Comparison of ENCODE assay signal across 8 cellular contexts in the genomic region with DNA sequence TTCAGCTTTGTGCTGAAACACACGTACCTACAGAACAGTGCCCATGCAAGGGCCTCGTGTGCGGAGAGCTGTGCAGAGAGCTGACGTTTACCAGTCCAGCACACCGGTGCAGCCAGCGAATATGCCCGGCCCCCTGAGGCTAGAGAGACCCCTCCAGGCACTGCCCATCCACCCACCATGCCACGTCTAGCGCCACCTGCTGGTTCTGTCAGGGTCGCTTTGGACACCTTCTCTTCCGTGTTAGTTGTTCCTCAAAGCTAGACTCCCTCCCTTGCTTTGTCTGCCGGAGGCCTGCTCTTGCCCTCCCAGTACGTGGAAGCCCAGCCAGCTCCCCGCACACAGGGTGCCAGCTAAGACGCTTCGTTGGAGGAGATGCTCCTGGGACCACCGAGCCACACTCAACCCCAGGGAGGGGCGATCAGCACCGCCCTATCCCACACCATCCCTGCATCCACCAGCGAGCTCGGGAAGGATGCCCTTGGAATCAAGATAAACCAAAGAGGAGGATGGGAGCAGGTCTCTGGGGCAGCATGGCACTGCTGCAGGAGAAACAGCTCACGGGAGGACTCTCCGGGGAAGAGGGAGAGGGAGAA. TPM values are rescaled to one million over a fixed set of nuclear protein-coding genes. Genes with fewer than 3 reads are reported as not detected.
DNase-seq lines count a peak whose midpoint lies in the region; ATAC-seq and TF ChIP-seq lines count a peak whose summit lies in the region.

No MANE protein-coding gene starts in this region.

- peaks cover 4 to 97% of the 10 kb centered on the region in 2 donors for H3K36me3 ChIP-seq in psoas muscle (ENCODE audit: insufficient read depth in 1 of 2, low read depth in 1 of 2)

- ATAC-seq in psoas muscle (peak in 1 of 4 donors; percentile 51), GM19023 (IDR thresholded peaks at IDR 0.05; ENCODE audit: unreplicated experiment) (no peak), GM18520 (IDR thresholded peaks at IDR 0.05; ENCODE audit: unreplicated experiment) (no peak)

- intact Hi-C loops in psoas muscle (cut with DNase I) = no loop called here

- no peak overlapping the region for H3K4me3 ChIP-seq in AG10803 (ENCODE audit: low read length)
- no peak overlapping the region for H3K4me3 ChIP-seq in psoas muscle

- TF ChIP-seq CTCF in AG10803 (conservative IDR thresholded peaks at IDR 0.05; ENCODE audit: low read length) (peak; percentile 62), psoas muscle (IDR thresholded peaks at IDR 0.05) (peak; percentile 37)

- TF ChIP-seq POLR2A in erythroblast (IDR thresholded peaks at IDR 0.05; ENCODE audit: low read length) = no peak

- no peaks in the 10 kb centered on the region for H3K9me3 ChIP-seq in psoas muscle

- 68 to 75% (median 68%) methylated on average over 23 of the region's 23 CpGs for WGBS in psoas muscle, 3 donors

- H3K27ac ChIP-seq in psoas muscle = no peak overlapping the region

- DNase-seq in AG10803 (ENCODE audit: low read depth) (peak; percentile 6), HK-2 (ENCODE audit: unreplicated experiment) (peak; percentile 10), erythroblast (lab: John Stamatoyannopoulos, UW) (peak; percentile 37 to 67), psoas muscle (peak in 1 of 2 donors; percentile 67), NCI-H1417 treated with DMSO at 0.1 percent for 48 hours (lab: John Stamatoyannopoulos, UW) (no peak)
- DNase-seq in activated CD4-positive, alpha-beta T cell treated with anti-CD3 and anti-CD28 coated beads, Interleukin-2, amount 50 U/mL, for 1 hour = peak; percentile 54

- no peaks in the 10 kb centered on the region for H3K4me1 ChIP-seq in psoas muscle

- no peaks in the 10 kb centered on the region for H3K27me3 ChIP-seq in psoas muscle (ENCODE audit: insufficient read depth in 3 of 3, low read length in 2 of 3)

RNA-seq across cellular contexts. Expression of a gene that starts 43.4 kb away (rescaled TPM):
- 10 to 100 TPM in 3 of 4 donors, 1 to 10 TPM in 1; 9.7 to 29.2 (median 15.0) TPM for total RNA-seq in psoas muscle
- polyA plus RNA-seq in psoas muscle = 10 to 100 TPM in 2 of 3 donors, 1 to 10 TPM in 1; 8.6 to 12.9 (median 11.5) TPM

RNA-seq across cellular contexts. Expression of a gene that starts 47.0 kb away (rescaled TPM):
- under 1 TPM; 0.24 to 0.44 (median 0.37) TPM for total RNA-seq in psoas muscle
- under 1 TPM; 0.03 to 0.25 (median 0.07) TPM for polyA plus RNA-seq in psoas muscle
